In the genomic region with DNA sequence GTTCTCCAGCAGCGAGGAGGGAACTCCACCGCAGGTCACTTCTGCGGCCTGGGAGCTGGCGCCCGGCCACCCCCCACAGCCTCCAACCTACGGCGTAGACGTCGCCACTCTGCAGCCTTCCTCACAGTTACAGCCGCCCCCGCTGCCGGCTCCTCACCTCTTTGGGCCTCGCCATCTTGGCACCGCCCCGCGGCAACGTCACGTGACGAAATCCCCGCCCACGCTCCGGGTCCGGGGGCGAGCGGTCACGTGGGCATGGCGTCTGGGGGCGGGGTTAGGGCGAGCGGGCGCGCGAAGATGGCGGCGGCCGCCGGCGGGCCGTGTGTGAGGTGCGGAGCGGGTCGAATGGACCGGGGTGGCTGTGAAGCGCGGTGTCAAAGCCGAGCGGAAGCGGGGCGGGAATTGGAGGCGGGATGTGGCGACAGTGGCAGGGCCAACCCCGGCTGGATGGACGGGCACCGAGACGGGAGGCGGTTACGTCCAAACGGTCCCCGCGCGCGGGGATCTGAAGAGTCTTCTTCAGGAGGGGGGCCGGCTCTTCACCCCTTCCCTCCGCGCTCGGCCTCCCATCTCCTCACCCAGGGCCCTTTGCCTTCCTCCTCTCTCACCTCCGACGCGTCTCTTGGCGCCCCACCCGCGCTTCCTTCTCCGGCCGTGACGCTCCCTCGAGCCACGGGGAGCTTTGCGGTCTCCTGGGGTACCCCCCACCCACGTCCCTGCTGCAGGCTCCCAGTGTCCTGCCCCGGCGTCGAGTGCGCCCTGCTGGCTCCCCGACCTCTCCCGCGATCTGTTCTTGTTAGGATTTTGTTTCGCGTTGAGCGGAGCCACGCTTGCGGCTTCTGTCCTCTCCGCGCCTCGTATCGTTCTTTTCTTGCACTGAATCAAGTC, we compare ENCODE assay signal across 1 cellular context.
TF ChIP-seq lines count a peak whose summit lies in the region.

Gene DOLK (minus strand): TSS at position 181 of the 888 bp plus-strand sequence. CDS start 300 bp downstream, outside the sequence.
A gene with protein sequence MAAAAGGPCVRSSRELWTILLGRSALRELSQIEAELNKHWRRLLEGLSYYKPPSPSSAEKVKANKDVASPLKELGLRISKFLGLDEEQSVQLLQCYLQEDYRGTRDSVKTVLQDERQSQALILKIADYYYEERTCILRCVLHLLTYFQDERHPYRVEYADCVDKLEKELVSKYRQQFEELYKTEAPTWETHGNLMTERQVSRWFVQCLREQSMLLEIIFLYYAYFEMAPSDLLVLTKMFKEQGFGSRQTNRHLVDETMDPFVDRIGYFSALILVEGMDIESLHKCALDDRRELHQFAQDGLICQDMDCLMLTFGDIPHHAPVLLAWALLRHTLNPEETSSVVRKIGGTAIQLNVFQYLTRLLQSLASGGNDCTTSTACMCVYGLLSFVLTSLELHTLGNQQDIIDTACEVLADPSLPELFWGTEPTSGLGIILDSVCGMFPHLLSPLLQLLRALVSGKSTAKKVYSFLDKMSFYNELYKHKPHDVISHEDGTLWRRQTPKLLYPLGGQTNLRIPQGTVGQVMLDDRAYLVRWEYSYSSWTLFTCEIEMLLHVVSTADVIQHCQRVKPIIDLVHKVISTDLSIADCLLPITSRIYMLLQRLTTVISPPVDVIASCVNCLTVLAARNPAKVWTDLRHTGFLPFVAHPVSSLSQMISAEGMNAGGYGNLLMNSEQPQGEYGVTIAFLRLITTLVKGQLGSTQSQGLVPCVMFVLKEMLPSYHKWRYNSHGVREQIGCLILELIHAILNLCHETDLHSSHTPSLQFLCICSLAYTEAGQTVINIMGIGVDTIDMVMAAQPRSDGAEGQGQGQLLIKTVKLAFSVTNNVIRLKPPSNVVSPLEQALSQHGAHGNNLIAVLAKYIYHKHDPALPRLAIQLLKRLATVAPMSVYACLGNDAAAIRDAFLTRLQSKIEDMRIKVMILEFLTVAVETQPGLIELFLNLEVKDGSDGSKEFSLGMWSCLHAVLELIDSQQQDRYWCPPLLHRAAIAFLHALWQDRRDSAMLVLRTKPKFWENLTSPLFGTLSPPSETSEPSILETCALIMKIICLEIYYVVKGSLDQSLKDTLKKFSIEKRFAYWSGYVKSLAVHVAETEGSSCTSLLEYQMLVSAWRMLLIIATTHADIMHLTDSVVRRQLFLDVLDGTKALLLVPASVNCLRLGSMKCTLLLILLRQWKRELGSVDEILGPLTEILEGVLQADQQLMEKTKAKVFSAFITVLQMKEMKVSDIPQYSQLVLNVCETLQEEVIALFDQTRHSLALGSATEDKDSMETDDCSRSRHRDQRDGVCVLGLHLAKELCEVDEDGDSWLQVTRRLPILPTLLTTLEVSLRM (N-terminal part only) (plus strand): TSS at position 277 of the 888 bp plus-strand sequence. CDS start 21 bp downstream, at position 298.

TF ChIP-seq in GM23338, 12 proteins besides CTCF, POLR2A, EP300 and RAD21:
- 0 out of 2 replicates have a peak, but pooled peaks have one; percentile 12 for TF ChIP-seq ETS1 (IDR thresholded peaks at IDR 0.05)
- TF ChIP-seq, protein P1, sequence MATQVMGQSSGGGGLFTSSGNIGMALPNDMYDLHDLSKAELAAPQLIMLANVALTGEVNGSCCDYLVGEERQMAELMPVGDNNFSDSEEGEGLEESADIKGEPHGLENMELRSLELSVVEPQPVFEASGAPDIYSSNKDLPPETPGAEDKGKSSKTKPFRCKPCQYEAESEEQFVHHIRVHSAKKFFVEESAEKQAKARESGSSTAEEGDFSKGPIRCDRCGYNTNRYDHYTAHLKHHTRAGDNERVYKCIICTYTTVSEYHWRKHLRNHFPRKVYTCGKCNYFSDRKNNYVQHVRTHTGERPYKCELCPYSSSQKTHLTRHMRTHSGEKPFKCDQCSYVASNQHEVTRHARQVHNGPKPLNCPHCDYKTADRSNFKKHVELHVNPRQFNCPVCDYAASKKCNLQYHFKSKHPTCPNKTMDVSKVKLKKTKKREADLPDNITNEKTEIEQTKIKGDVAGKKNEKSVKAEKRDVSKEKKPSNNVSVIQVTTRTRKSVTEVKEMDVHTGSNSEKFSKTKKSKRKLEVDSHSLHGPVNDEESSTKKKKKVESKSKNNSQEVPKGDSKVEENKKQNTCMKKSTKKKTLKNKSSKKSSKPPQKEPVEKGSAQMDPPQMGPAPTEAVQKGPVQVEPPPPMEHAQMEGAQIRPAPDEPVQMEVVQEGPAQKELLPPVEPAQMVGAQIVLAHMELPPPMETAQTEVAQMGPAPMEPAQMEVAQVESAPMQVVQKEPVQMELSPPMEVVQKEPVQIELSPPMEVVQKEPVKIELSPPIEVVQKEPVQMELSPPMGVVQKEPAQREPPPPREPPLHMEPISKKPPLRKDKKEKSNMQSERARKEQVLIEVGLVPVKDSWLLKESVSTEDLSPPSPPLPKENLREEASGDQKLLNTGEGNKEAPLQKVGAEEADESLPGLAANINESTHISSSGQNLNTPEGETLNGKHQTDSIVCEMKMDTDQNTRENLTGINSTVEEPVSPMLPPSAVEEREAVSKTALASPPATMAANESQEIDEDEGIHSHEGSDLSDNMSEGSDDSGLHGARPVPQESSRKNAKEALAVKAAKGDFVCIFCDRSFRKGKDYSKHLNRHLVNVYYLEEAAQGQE (IDR thresholded peaks at IDR 0.05; ENCODE audit: unreplicated experiment), result no peak
- peak; percentile 89 for TF ChIP-seq CREB1 (CRISPR knock-in tag; IDR thresholded peaks at IDR 0.05; ENCODE audit: low read depth)
- no peak for TF ChIP-seq NANOG (IDR thresholded peaks at IDR 0.05; ENCODE audit: borderline replicate concordance)
- TF ChIP-seq EZH2 (IDR thresholded peaks at IDR 0.05; ENCODE audit: low read depth, unreplicated experiment), result no peak
- no peak for TF ChIP-seq STAT1 (IDR thresholded peaks at IDR 0.05; ENCODE audit: unreplicated experiment)
- TF ChIP-seq POLR2AphosphoS5 (IDR thresholded peaks at IDR 0.05; ENCODE audit: low read depth), result peak; percentile 98
- TF ChIP-seq ZNF462 (CRISPR knock-in tag; IDR thresholded peaks at IDR 0.05), result no peak
- TF ChIP-seq ZNF331 (CRISPR knock-in tag; IDR thresholded peaks at IDR 0.05; ENCODE audit: low read depth), result no peak
- TF ChIP-seq JUNB (IDR thresholded peaks at IDR 0.05; ENCODE audit: unreplicated experiment), result no peak
- TF ChIP-seq ZNF114 (CRISPR knock-in tag; IDR thresholded peaks at IDR 0.05), result no peak
